In genomic region chr15:49467782-49468181, GRCh38 we compare ENCODE assay signal across 19 cellular contexts. TPM values are rescaled to one million over a fixed set of nuclear protein-coding genes. Genes with fewer than 3 reads are reported as not detected.
"Had no signal": no experiment of that assay in that cellular context is flagged by ENCODE, and none has a peak within 500 bp of the region (broad histone marks: within the 10 kb centered on the region; RNA-seq: fewer than 3 reads in every experiment).

No MANE protein-coding gene starts in this region.

- H3K9ac ChIP-seq: neural progenitor cell had no signal

- H2AFZ ChIP-seq: neural progenitor cell had no signal

- DNase-seq: activated CD4-positive, alpha-beta T cell treated with anti-CD3 and anti-CD28 coated beads for 1 hour; activated CD4-positive, alpha-beta T cell treated with anti-CD3 and anti-CD28 coated beads, Interleukin-2, amount 50 U/mL, for 48 hours; activated naive CD4-positive, alpha-beta T cell treated with Interleukin-2 at 50 U/mL for 16 hours; head of caudate nucleus; naive B cell; ovary; stimulated activated CD4-positive, alpha-beta T cell treated with anti-CD3 and anti-CD28 coated beads, Interleukin-1b, Interleukin-23, amount 100 ng/mL, for 48 hours; stimulated activated naive CD8-positive, alpha-beta T cell treated with anti-CD3 and anti-CD28 coated beads, Interleukin-15, amount 100 ng/mL, for 72 hours; T-cell; T1000; testis had no signal

- H3K27me3 Mint-ChIP-seq: activated T-helper 17 cell treated with anti-CD3 and anti-CD28 coated beads, Interleukin-2, amount 50 U/mL, for 72 hours; stimulated activated naive CD8-positive, alpha-beta T cell treated with anti-CD3 and anti-CD28 coated beads, Interleukin-15, amount 100 ng/mL, for 72 hours had no signal

- H3K4me1 ChIP-seq: breast epithelium, neural progenitor cell, testis had no signal

- H3K4me3 Mint-ChIP-seq: activated T-helper 17 cell treated with anti-CD3 and anti-CD28 coated beads, Interleukin-2, amount 50 U/mL, for 72 hours; mesothelial cell of epicardium; naive B cell; neural progenitor cell; stimulated activated naive CD8-positive, alpha-beta T cell treated with anti-CD3 and anti-CD28 coated beads, Interleukin-15, amount 100 ng/mL, for 72 hours; T-cell had no signal

- H3K27ac Mint-ChIP-seq: activated T-helper 17 cell treated with anti-CD3 and anti-CD28 coated beads, Interleukin-2, amount 50 U/mL, for 72 hours; mesothelial cell of epicardium; naive B cell; neural progenitor cell; T-cell had no signal

- H3K9me3 ChIP-seq: ascending aorta, breast epithelium, ovary, testis had no signal

- H3K4me2 ChIP-seq: neural progenitor cell had no signal

- H3K36me3 Mint-ChIP-seq: mesothelial cell of epicardium, naive B cell, neural progenitor cell, T-cell had no signal

- H3K4me1 Mint-ChIP-seq: naive B cell had no signal

- H3K27ac ChIP-seq: ascending aorta, epithelial cell of prostate, neural progenitor cell, testis had no signal

- H3K27me3 ChIP-seq: ascending aorta, breast epithelium, neural progenitor cell, ovary, testis had no signal

- H3K4me3 ChIP-seq: ascending aorta, breast epithelium, neural progenitor cell, ovary, testis had no signal

- ATAC-seq: activated T-helper 17 cell treated with anti-CD3 and anti-CD28 coated beads, Interleukin-2, amount 50 U/mL, for 72 hours; stimulated activated naive CD8-positive, alpha-beta T cell treated with anti-CD3 and anti-CD28 coated beads, Interleukin-15, amount 100 ng/mL, for 72 hours; T-cell had no signal

- H3K9me3 Mint-ChIP-seq: activated T-helper 17 cell treated with anti-CD3 and anti-CD28 coated beads, Interleukin-2, amount 50 U/mL, for 72 hours; mesothelial cell of epicardium; naive B cell; neural progenitor cell; stimulated activated naive CD8-positive, alpha-beta T cell treated with anti-CD3 and anti-CD28 coated beads, Interleukin-15, amount 100 ng/mL, for 72 hours; T-cell had no signal

- H3K36me3 ChIP-seq: ascending aorta, breast epithelium, neural progenitor cell, ovary had no signal

RNA-seq across cellular contexts. Expression of gene FGF7, which starts 44.7 kb away (rescaled TPM):
- total RNA-seq: activated T-helper 17 cell treated with anti-CD3 and anti-CD28 coated beads, Interleukin-2, amount 50 U/mL, for 72 hours; dermis microvascular lymphatic vessel endothelial cell; pulmonary artery endothelial cell had no signal
